Comparison of ENCODE assay signal across 16 cellular contexts in genomic region chr15:94387442-94387841, GRCh38.
DNase-seq lines count a peak whose midpoint lies in the region; ATAC-seq and TF ChIP-seq lines count a peak whose summit lies in the region.
"Had no signal": no experiment of that assay in that cellular context is flagged by ENCODE, and none has a peak within 500 bp of the region (broad histone marks: within the 10 kb centered on the region; RNA-seq: fewer than 3 reads in every experiment).

No MANE protein-coding gene starts in this region.

- no peaks in the 10 kb centered on the region for H3K9me3 Mint-ChIP-seq in activated naive CD8-positive, alpha-beta T cell treated with anti-CD3 and anti-CD28 coated beads, Interleukin-2, amount 10 ng/mL, durations not matched to agents 7 days and 5 days
- H3K9me3 Mint-ChIP-seq in activated naive CD8-positive, alpha-beta T cell treated with anti-CD3 and anti-CD28 coated beads for 36 hours, result no peaks in the 10 kb centered on the region
- H3K9me3 Mint-ChIP-seq in endothelial cell (ENCODE audit: unreplicated experiment), result no peaks in the 10 kb centered on the region
- no peaks in the 10 kb centered on the region for H3K9me3 Mint-ChIP-seq in stimulated activated naive B cell treated with anti-CD40 and anti-IgM and Interleukin-4, amounts not matched to agents 10 μg/mL and 1 μg/mL and 100 μg/mL, for 72 hours

- no peak overlapping the region for H3K27ac ChIP-seq in MM.1S (ENCODE audit: low read length)
- H3K27ac ChIP-seq: esophagus muscularis mucosa, pancreas, SK-N-MC, vagina had no signal

- ATAC-seq in activated naive CD8-positive, alpha-beta T cell treated with anti-CD3 and anti-CD28 coated beads, Interleukin-2, amount 10 ng/mL, durations not matched to agents 7 days and 5 days (ENCODE audit: low read depth), result no peak
- ATAC-seq in stimulated activated naive B cell treated with anti-CD40 and anti-IgM and Interleukin-4, amounts not matched to agents 10 μg/mL and 1 μg/mL and 100 μg/mL, for 72 hours (replicated peaks), result no peak
- ATAC-seq in GM18517 (IDR thresholded peaks at IDR 0.05; ENCODE audit: unreplicated experiment), result no peak
- ATAC-seq: left colon, pancreas had no signal

- no peak overlapping the region for H3K9ac ChIP-seq in MM.1S (ENCODE audit: low read length)

- H3K27ac Mint-ChIP-seq in activated naive CD8-positive, alpha-beta T cell treated with anti-CD3 and anti-CD28 coated beads, Interleukin-2, amount 10 ng/mL, durations not matched to agents 7 days and 5 days, result peak overlapping the region; percentile 75
- H3K27ac Mint-ChIP-seq in activated naive CD8-positive, alpha-beta T cell treated with anti-CD3 and anti-CD28 coated beads for 36 hours, result no peak overlapping the region
- H3K27ac Mint-ChIP-seq in endothelial cell (ENCODE audit: unreplicated experiment), result peak overlapping the region; percentile 70
- H3K27ac Mint-ChIP-seq in stimulated activated naive B cell treated with anti-CD40 and anti-IgM and Interleukin-4, amounts not matched to agents 10 μg/mL and 1 μg/mL and 100 μg/mL, for 72 hours, result peak overlapping the region; percentile 27

- TF ChIP-seq CTCF in MM.1S (IDR thresholded peaks at IDR 0.05; ENCODE audit: low read length) (no peak), endothelial cell (IDR thresholded peaks at IDR 0.05; ENCODE audit: unreplicated experiment) (no peak)

- H3K4me1 Mint-ChIP-seq in activated naive CD8-positive, alpha-beta T cell treated with anti-CD3 and anti-CD28 coated beads, Interleukin-2, amount 10 ng/mL, durations not matched to agents 7 days and 5 days, result peaks cover 24% of the 10 kb centered on the region
- H3K4me1 Mint-ChIP-seq in activated naive CD8-positive, alpha-beta T cell treated with anti-CD3 and anti-CD28 coated beads for 36 hours, result peaks cover 11% of the 10 kb centered on the region
- H3K4me1 Mint-ChIP-seq in endothelial cell (ENCODE audit: unreplicated experiment), result peaks cover 20% of the 10 kb centered on the region
- H3K4me1 Mint-ChIP-seq in stimulated activated naive B cell treated with anti-CD40 and anti-IgM and Interleukin-4, amounts not matched to agents 10 μg/mL and 1 μg/mL and 100 μg/mL, for 72 hours, result peaks cover 28 to 40% of the 10 kb centered on the region in 2 donors

- H4K20me1 ChIP-seq in MM.1S (ENCODE audit: insufficient read depth, low read length), result no peaks in the 10 kb centered on the region

- no peak overlapping the region for H2AFZ ChIP-seq in MM.1S (ENCODE audit: low read length)

- no peak for DNase-seq in activated naive CD8-positive, alpha-beta T cell treated with anti-CD3 and anti-CD28 coated beads, Interleukin-2, amount 10 ng/mL, durations not matched to agents 7 days and 5 days
- DNase-seq in activated naive CD8-positive, alpha-beta T cell treated with anti-CD3 and anti-CD28 coated beads for 36 hours, result no peak
- DNase-seq in MM.1S (no peak), endothelial cell (ENCODE audit: low spot score) (no peak), NCI-H446 (lab: John Stamatoyannopoulos, UW) (no peak)
- DNase-seq in stimulated activated naive B cell treated with anti-CD40 and anti-IgM and Interleukin-4, amounts not matched to agents 10 μg/mL and 1 μg/mL and 100 μg/mL, for 72 hours, result no peak
- DNase-seq in activated effector memory CD4-positive, alpha-beta T cell treated with Interleukin-2 at 50 U/mL for 16 hours, result no peak
- DNase-seq: Kasumi-1; left colon; NCI-H69; pancreas; stimulated activated CD4-positive, alpha-beta T cell treated with anti-CD3 and anti-CD28 coated beads, Interleukin-1b, Interleukin-23, amount 100 ng/mL, for 48 hours had no signal

- peak overlapping the region; percentile 53; the same call in 1 of the 2 replicates for H3K4me2 ChIP-seq in MM.1S (ENCODE audit: low read depth, low read length)

- H3F3A ChIP-seq in MM.1S (ENCODE audit: insufficient read depth, low read length), result no peaks in the 10 kb centered on the region

- no peaks in the 10 kb centered on the region for H3K9me2 ChIP-seq in MM.1S (replicated peaks; ENCODE audit: insufficient read depth, low read length)

- POLR2A ChIA-PET in activated naive CD8-positive, alpha-beta T cell treated with anti-CD3 and anti-CD28 coated beads, Interleukin-2, amount 10 ng/mL, durations not matched to agents 7 days and 5 days (lab: Charles Lee), result no interaction called here

- H3K27me3 Mint-ChIP-seq in activated naive CD8-positive, alpha-beta T cell treated with anti-CD3 and anti-CD28 coated beads, Interleukin-2, amount 10 ng/mL, durations not matched to agents 7 days and 5 days, result no peaks in the 10 kb centered on the region
- no peaks in the 10 kb centered on the region for H3K27me3 Mint-ChIP-seq in activated naive CD8-positive, alpha-beta T cell treated with anti-CD3 and anti-CD28 coated beads for 36 hours
- H3K27me3 Mint-ChIP-seq in endothelial cell (ENCODE audit: unreplicated experiment), result peaks cover 1% of the 10 kb centered on the region
- H3K27me3 Mint-ChIP-seq in stimulated activated naive B cell treated with anti-CD40 and anti-IgM and Interleukin-4, amounts not matched to agents 10 μg/mL and 1 μg/mL and 100 μg/mL, for 72 hours, result no peaks in the 10 kb centered on the region

- H3K36me3 Mint-ChIP-seq in activated naive CD8-positive, alpha-beta T cell treated with anti-CD3 and anti-CD28 coated beads, Interleukin-2, amount 10 ng/mL, durations not matched to agents 7 days and 5 days, result peaks cover 24% of the 10 kb centered on the region
- peaks cover 26% of the 10 kb centered on the region for H3K36me3 Mint-ChIP-seq in activated naive CD8-positive, alpha-beta T cell treated with anti-CD3 and anti-CD28 coated beads for 36 hours
- H3K36me3 Mint-ChIP-seq in endothelial cell (ENCODE audit: low read depth, unreplicated experiment), result no peaks in the 10 kb centered on the region
- peaks cover 39 to 53% of the 10 kb centered on the region in 2 donors for H3K36me3 Mint-ChIP-seq in stimulated activated naive B cell treated with anti-CD40 and anti-IgM and Interleukin-4, amounts not matched to agents 10 μg/mL and 1 μg/mL and 100 μg/mL, for 72 hours

- H3K36me3 ChIP-seq in MM.1S (replicated peaks; ENCODE audit: insufficient read depth, low read length), result no peaks in the 10 kb centered on the region
- H3K36me3 ChIP-seq: esophagus muscularis mucosa, vagina had no signal

- peaks cover 13% of the 10 kb centered on the region for H3K4me1 ChIP-seq in MM.1S (ENCODE audit: low read length)
- H3K4me1 ChIP-seq: esophagus muscularis mucosa, pancreas, vagina had no signal

- H3K27me3 ChIP-seq in MM.1S (replicated peaks; ENCODE audit: insufficient read depth, low read length), result no peaks in the 10 kb centered on the region
- H3K27me3 ChIP-seq: pancreas, vagina had no signal

- H3K79me2 ChIP-seq in MM.1S (ENCODE audit: low read length), result no peaks in the 10 kb centered on the region

- no peaks in the 10 kb centered on the region for H3K9me3 ChIP-seq in MM.1S (replicated peaks; ENCODE audit: insufficient read depth, low read length)
- H3K9me3 ChIP-seq: esophagus muscularis mucosa, pancreas, vagina had no signal

- no peak overlapping the region for H3K4me3 ChIP-seq in MM.1S (ENCODE audit: low read length)
- H3K4me3 ChIP-seq: esophagus muscularis mucosa, pancreas, SK-N-MC, vagina had no signal

- peak overlapping the region; percentile 29 for H3K4me3 Mint-ChIP-seq in activated naive CD8-positive, alpha-beta T cell treated with anti-CD3 and anti-CD28 coated beads, Interleukin-2, amount 10 ng/mL, durations not matched to agents 7 days and 5 days
- no peak overlapping the region for H3K4me3 Mint-ChIP-seq in activated naive CD8-positive, alpha-beta T cell treated with anti-CD3 and anti-CD28 coated beads for 36 hours
- no peak overlapping the region for H3K4me3 Mint-ChIP-seq in endothelial cell (ENCODE audit: unreplicated experiment)
- H3K4me3 Mint-ChIP-seq in stimulated activated naive B cell treated with anti-CD40 and anti-IgM and Interleukin-4, amounts not matched to agents 10 μg/mL and 1 μg/mL and 100 μg/mL, for 72 hours, result peak overlapping the region; percentile 44 to 66

Comparison
In these comparisons a context has a peak if more than half of its experiments do, and no peak if none do; other contexts are left out.
1. H3K4me3 Mint-ChIP-seq: peak in activated naive CD8-positive, alpha-beta T cell treated with anti-CD3 and anti-CD28 coated beads, Interleukin-2, amount 10 ng/mL, durations not matched to agents 7 days and 5 days (single experiment) and stimulated activated naive B cell treated with anti-CD40 and anti-IgM and Interleukin-4, amounts not matched to agents 10 μg/mL and 1 μg/mL and 100 μg/mL, for 72 hours (2 of 2); none in activated naive CD8-positive, alpha-beta T cell treated with anti-CD3 and anti-CD28 coated beads for 36 hours (single experiment) and endothelial cell (single experiment).